11 cellular contexts compared by ENCODE assay signal in the genomic region with DNA sequence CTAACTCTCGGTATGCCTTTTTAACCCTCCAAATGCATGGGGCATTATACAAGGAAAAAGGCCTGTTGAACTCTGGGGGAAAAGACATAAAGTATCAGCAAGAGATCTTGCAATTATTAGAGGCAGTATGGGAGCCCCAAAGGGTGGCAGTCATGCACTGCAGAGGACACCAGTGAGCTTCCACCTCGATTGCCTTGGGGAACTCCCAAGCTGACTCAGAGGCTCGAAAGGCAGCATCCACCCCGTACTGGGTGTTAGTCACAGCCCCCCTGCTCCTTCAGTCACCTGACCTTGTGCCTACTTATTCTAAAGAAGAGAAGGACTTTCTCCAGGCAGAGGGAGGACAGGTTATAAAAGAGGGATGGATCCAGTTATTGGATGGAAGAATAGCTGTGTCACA.
DNase-seq lines count a peak whose midpoint lies in the region; ATAC-seq and TF ChIP-seq lines count a peak whose summit lies in the region.
"Had no signal": no experiment of that assay in that cellular context is flagged by ENCODE, and none has a peak within 500 bp of the region (broad histone marks: within the 10 kb centered on the region; RNA-seq: fewer than 3 reads in every experiment).

No MANE protein-coding gene starts in this region.

- ATAC-seq in upper lobe of right lung = no peak
- no peak for ATAC-seq in GM18520 (IDR thresholded peaks at IDR 0.05; ENCODE audit: unreplicated experiment)
- ATAC-seq: naive thymus-derived CD4-positive, alpha-beta T cell had no signal

- no peaks in the 10 kb centered on the region for H3K9me3 ChIP-seq in upper lobe of right lung

- H3K4me3 Mint-ChIP-seq in osteocyte (ENCODE audit: unreplicated experiment) = no peak overlapping the region
- H3K4me3 Mint-ChIP-seq: naive thymus-derived CD4-positive, alpha-beta T cell had no signal

- no peak overlapping the region for H3K27ac Mint-ChIP-seq in osteocyte (ENCODE audit: unreplicated experiment)

- H3K27me3 Mint-ChIP-seq in osteocyte (ENCODE audit: unreplicated experiment) = no peaks in the 10 kb centered on the region
- H3K27me3 Mint-ChIP-seq: naive thymus-derived CD4-positive, alpha-beta T cell had no signal

- intact Hi-C loops in upper lobe of right lung (cut with DNase I) = no loop called here

- no peaks in the 10 kb centered on the region for H3K36me3 Mint-ChIP-seq in osteocyte (ENCODE audit: unreplicated experiment)

- H3K27me3 ChIP-seq in upper lobe of right lung = no peaks in the 10 kb centered on the region

- H3K4me1 Mint-ChIP-seq in osteocyte (ENCODE audit: unreplicated experiment) = no peaks in the 10 kb centered on the region

- DNase-seq in DMS 273 (lab: John Stamatoyannopoulos, UW; ENCODE audit: unreplicated experiment) (peak; percentile 2), DMS 273 treated with DMSO at 0.1 percent for 48 hours (lab: John Stamatoyannopoulos, UW) (no peak), LHCN-M2 (ENCODE audit: low read depth) (peak; percentile 93), amniotic stem cell (lab: John Stamatoyannopoulos, UW) (peak; percentile 91), osteocyte (ENCODE audit: extremely low spot score, unreplicated experiment) (no peak), upper lobe of right lung (no peak), GM13976 (ENCODE audit: low spot score) (no peak)
- DNase-seq: effector CD8-positive, alpha-beta T cell had no signal

- TF ChIP-seq CTCF in osteocyte (IDR thresholded peaks at IDR 0.05) = peak; percentile 31
- no peak for TF ChIP-seq CTCF in upper lobe of right lung (IDR thresholded peaks at IDR 0.05)
- TF ChIP-seq CTCF in GM13976 (IDR thresholded peaks at IDR 0.05; ENCODE audit: borderline replicate concordance, control extremely low read depth, extremely low read depth, insufficient read depth, missing control alignments) = no peak

- H3K27ac ChIP-seq in upper lobe of right lung = no peak overlapping the region
- H3K27ac ChIP-seq: 22Rv1 had no signal

- no peak overlapping the region for H3K4me3 ChIP-seq in upper lobe of right lung

- in situ Hi-C loops in GM13976 (cut with MboI; ENCODE audit: low sequenced_read_pairs, unreplicated experiment) = no loop called here

- H3K4me1 ChIP-seq in upper lobe of right lung = no peaks in the 10 kb centered on the region

- H3K36me3 ChIP-seq in upper lobe of right lung = no peaks in the 10 kb centered on the region

- no peaks in the 10 kb centered on the region for H3K9me3 Mint-ChIP-seq in osteocyte (ENCODE audit: unreplicated experiment)

Comparison
In these comparisons a context has a peak if more than half of its experiments do, and no peak if none do; other contexts are left out.
1. DNase-seq: peak in DMS 273 (single experiment), LHCN-M2 (single experiment) and amniotic stem cell (single experiment); none in DMS 273 treated with DMSO at 0.1 percent for 48 hours (single experiment), osteocyte (single experiment), upper lobe of right lung (single experiment) and GM13976 (single experiment).